Comparison of ENCODE assay signal across 8 cellular contexts in genomic region chr1:39268112-39268581, GRCh38.
DNase-seq lines count a peak whose midpoint lies in the region; ATAC-seq and TF ChIP-seq lines count a peak whose summit lies in the region.

No MANE protein-coding gene starts in this region.

- peaks cover 89% of the 10 kb centered on the region for H3K4me1 Mint-ChIP-seq in CD4-positive, alpha-beta T cell (ENCODE audit: low read depth)

- 21 to 24% methylated on average over 8 of the region's 8 CpGs for WGBS in ectodermal cell, 2 experiments

- H3K9me3 Mint-ChIP-seq in CD4-positive, alpha-beta T cell, result no peaks in the 10 kb centered on the region

- H3K27me3 Mint-ChIP-seq in CD4-positive, alpha-beta T cell, result no peaks in the 10 kb centered on the region

- ATAC-seq in CD4-positive, alpha-beta T cell (ENCODE audit: poor library complexity), result peak; percentile 72
- ATAC-seq in RWPE2 (ENCODE audit: low read depth) (peak; percentile 50), thoracic aorta (ENCODE audit: insufficient number of reproducible peaks, low FRiP score, low read depth) (peak; percentile 66)

- no peaks in the 10 kb centered on the region for H3K9me3 ChIP-seq in CD4-positive, alpha-beta T cell (ENCODE audit: control insufficient read depth, low read length)
- H3K9me3 ChIP-seq in RWPE2 (ENCODE audit: severe bottlenecking), result no peaks in the 10 kb centered on the region
- H3K9me3 ChIP-seq in ectodermal cell (ENCODE audit: control insufficient read depth, low read length), result no peaks in the 10 kb centered on the region
- no peaks in the 10 kb centered on the region for H3K9me3 ChIP-seq in thoracic aorta

- no peaks in the 10 kb centered on the region for H3K27me3 ChIP-seq in CD4-positive, alpha-beta T cell (ENCODE audit: control insufficient read depth, insufficient read depth, low read length)
- H3K27me3 ChIP-seq in RWPE2 (ENCODE audit: insufficient read depth, poor library complexity, severe bottlenecking) (no peaks in the 10 kb centered on the region), ectodermal cell (ENCODE audit: control insufficient read depth, insufficient read depth, low read length, poor library complexity, severe bottlenecking) (no peaks in the 10 kb centered on the region), thoracic aorta (replicated peaks; ENCODE audit: insufficient read depth) (no peaks in the 10 kb centered on the region)

- POLR2A ChIA-PET in CD4-positive, alpha-beta T cell (lab: Charles Lee), result interaction anchor here (1.3 to 3.0 kb wide), 3 partner anchors 9 to 76 kb away, joined by 3 to 13 read pairs (median 3); no protein-coding TSS in a partner anchor
- POLR2A ChIA-PET in HEK293T (lab: Yijun Ruan, JAX), result interaction anchor here (0.9 to 2.1 kb wide), 6 partner anchors 15 to 143 kb away, joined by 3 to 6 read pairs (median 3); no protein-coding TSS in a partner anchor

- intact Hi-C loops in CD4-positive, alpha-beta T cell (cut with DNase I, micrococcal nuclease), result no loop called here

- peak overlapping the region; percentile 50 for H3K4me3 Mint-ChIP-seq in CD4-positive, alpha-beta T cell

- CTCF ChIA-PET in CD4-positive, alpha-beta T cell (lab: Charles Lee), result interaction anchor here (1.1 to 2.4 kb wide), 3 partner anchors 10 to 84 kb away, joined by 5 to 11 read pairs (median 6); no protein-coding TSS in a partner anchor
- CTCF ChIA-PET in HEK293T (lab: Yijun Ruan, JAX), result interaction anchor here (0.9 to 1.9 kb wide), 5 partner anchors 10 to 143 kb away, joined by 3 to 7 read pairs (median 4); no protein-coding TSS in a partner anchor

- no peak for DNase-seq in CD4-positive, alpha-beta T cell
- DNase-seq in HEK293T (ENCODE audit: extremely low spot score), result peak; percentile 10
- DNase-seq in RWPE2 (ENCODE audit: low spot score), result no peak
- DNase-seq in lung microvascular endothelial cell (ENCODE audit: low read depth in 2 of 2), result peak; percentile 64 to 85
- DNase-seq in thoracic aorta (ENCODE audit: low spot score), result peak; percentile 8
- DNase-seq in activated gamma-delta T cell treated with Interleukin-2 at 50 U/mL for 16 hours, result no peak
- DNase-seq in NK-92 (lab: John Stamatoyannopoulos, UW; ENCODE audit: unreplicated experiment), result no peak

- no peak overlapping the region for H3K27ac ChIP-seq in CD4-positive, alpha-beta T cell (ENCODE audit: low read depth, low read length)
- H3K27ac ChIP-seq in RWPE2 (ENCODE audit: poor library complexity, severe bottlenecking) (peak overlapping the region; percentile 38), ectodermal cell (ENCODE audit: insufficient read depth, low read depth, low read length, poor library complexity, severe bottlenecking) (peak overlapping the region; percentile 47), thoracic aorta (peak overlapping the region; percentile 64 to 73)

- H3K36me3 Mint-ChIP-seq in CD4-positive, alpha-beta T cell (ENCODE audit: low read depth), result peaks cover 36% of the 10 kb centered on the region

- H3K36me3 ChIP-seq in RWPE2 (ENCODE audit: low read depth) (peaks cover 5% of the 10 kb centered on the region; the same call in 1 of the 2 replicates), ectodermal cell (ENCODE audit: control insufficient read depth, insufficient read depth, low read length) (no peaks in the 10 kb centered on the region), thoracic aorta (no peaks in the 10 kb centered on the region)

- H3K4me3 ChIP-seq in RWPE2 (ENCODE audit: severe bottlenecking) (peak overlapping the region; percentile 3), ectodermal cell (ENCODE audit: insufficient read depth, low read depth, low read length) (peak overlapping the region; percentile 2), thoracic aorta (peak overlapping the region; percentile 72)

- TF ChIP-seq CTCF in CD4-positive, alpha-beta T cell (IDR thresholded peaks at IDR 0.05), result no peak
- TF ChIP-seq CTCF in RWPE2 (IDR thresholded peaks at IDR 0.05; ENCODE audit: poor library complexity, severe bottlenecking), result no peak
- no peak for TF ChIP-seq CTCF in thoracic aorta (IDR thresholded peaks at IDR 0.05)

- H3K4me1 ChIP-seq in RWPE2 (ENCODE audit: insufficient read depth, poor library complexity, severe bottlenecking) (peaks cover 21% of the 10 kb centered on the region), ectodermal cell (ENCODE audit: control insufficient read depth, insufficient read depth, low read length) (peaks cover 37% of the 10 kb centered on the region), thoracic aorta (ENCODE audit: control insufficient read depth in 1 of 2, low read depth in 2 of 2) (peaks cover 32 to 77% of the 10 kb centered on the region in 2 donors)

- peak overlapping the region; percentile 67 for H3K27ac Mint-ChIP-seq in CD4-positive, alpha-beta T cell

TF ChIP-seq in HEK293T, 16 proteins besides CTCF, POLR2A, EP300 and RAD21:
- TF ChIP-seq L3MBTL2 (conservative IDR thresholded peaks at IDR 0.05), result no peak; the same call in 1 of the 2 replicates
- no peak for TF ChIP-seq ARNT (IDR thresholded peaks at IDR 0.05)
- TF ChIP-seq ELF4 (IDR thresholded peaks at IDR 0.05), result no peak
- TF ChIP-seq SP1 (IDR thresholded peaks at IDR 0.05), result no peak
- no peak for TF ChIP-seq SUZ12 (IDR thresholded peaks at IDR 0.05)
- no peak for TF ChIP-seq PKNOX1 (IDR thresholded peaks at IDR 0.05)
- TF ChIP-seq ZNF384 (IDR thresholded peaks at IDR 0.05), result no peak
- no peak for TF ChIP-seq FOXM1 (IDR thresholded peaks at IDR 0.05; ENCODE audit: borderline replicate concordance)
- TF ChIP-seq NFRKB (IDR thresholded peaks at IDR 0.05), result no peak
- TF ChIP-seq HDGF (IDR thresholded peaks at IDR 0.05; ENCODE audit: borderline replicate concordance), result no peak
- TF ChIP-seq FOXK2 (IDR thresholded peaks at IDR 0.05), result no peak
- no peak for TF ChIP-seq BHLHE40 (IDR thresholded peaks at IDR 0.05; ENCODE audit: borderline replicate concordance)
- TF ChIP-seq CTBP1 (IDR thresholded peaks at IDR 0.05; ENCODE audit: borderline replicate concordance), result no peak
- no peak for TF ChIP-seq TARDBP (IDR thresholded peaks at IDR 0.05)
- no peak for TF ChIP-seq FOXA1 (IDR thresholded peaks at IDR 0.05)
- no peak for TF ChIP-seq LEF1 (IDR thresholded peaks at IDR 0.05; ENCODE audit: borderline replicate concordance)

Comparison
In these comparisons a context has a peak if more than half of its experiments do, and no peak if none do; other contexts are left out.
1. DNase-seq: peak in HEK293T (single experiment), lung microvascular endothelial cell (2 of 2) and thoracic aorta (single experiment); none in CD4-positive, alpha-beta T cell (0 of 10), RWPE2 (single experiment), activated gamma-delta T cell treated with Interleukin-2 at 50 U/mL for 16 hours (single experiment) and NK-92 (single experiment).
2. H3K4me3 ChIP-seq: peak in every context shown above with its lines; median percentile 72 in thoracic aorta; 3 in RWPE2; 2 in ectodermal cell.
3. Peak in every context shown above with its lines, with median percentiles within 50 percentile points of each other: ATAC-seq.